ENCODE assay signal across 1 cellular context in the genomic region with DNA sequence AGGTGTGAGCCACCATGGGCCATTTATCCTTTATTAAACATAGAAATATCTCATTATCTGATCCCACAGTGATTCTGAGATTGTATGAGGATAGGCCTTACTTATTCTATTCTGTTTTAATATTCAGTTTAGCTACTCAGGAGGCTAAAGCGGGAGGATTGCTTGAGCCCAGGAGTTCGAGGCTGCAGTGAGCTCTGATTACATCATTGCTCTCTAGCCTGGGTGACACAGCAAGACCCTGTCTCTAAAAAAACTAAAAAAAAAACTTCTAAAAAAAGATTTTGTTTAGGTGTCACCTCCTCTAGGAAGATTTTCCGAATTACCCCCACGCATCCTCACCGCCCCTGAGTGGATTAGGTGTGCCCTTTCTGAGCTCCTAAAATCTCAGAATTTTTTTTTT.
TF ChIP-seq lines count a peak whose summit lies in the region.

No MANE protein-coding gene starts in this region.

TF ChIP-seq in K562, 482 proteins besides CTCF, POLR2A, EP300 and RAD21:
- TF ChIP-seq, protein P1, sequence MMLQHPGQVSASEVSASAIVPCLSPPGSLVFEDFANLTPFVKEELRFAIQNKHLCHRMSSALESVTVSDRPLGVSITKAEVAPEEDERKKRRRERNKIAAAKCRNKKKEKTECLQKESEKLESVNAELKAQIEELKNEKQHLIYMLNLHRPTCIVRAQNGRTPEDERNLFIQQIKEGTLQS (IDR thresholded peaks at IDR 0.05) = peak; percentile 68
- TF ChIP-seq, protein P1 (CRISPR knock-in tag; conservative IDR thresholded peaks at IDR 0.05) = no peak
- TF ChIP-seq CEBPB (tag; IDR thresholded peaks at IDR 0.05) = peak; percentile 31; the same call in 1 of the 2 replicates
- TF ChIP-seq NR1H2 (CRISPR knock-in tag; IDR thresholded peaks at IDR 0.05) = no peak
- peak; percentile 21 for TF ChIP-seq RBM25 (IDR thresholded peaks at IDR 0.05; ENCODE audit: low read depth, low read length, severe bottlenecking)
- peak; percentile 57; the same call in 1 of the 2 replicates for TF ChIP-seq ATF7 (IDR thresholded peaks at IDR 0.05)
- peak; percentile 36; the same call in 1 of the 2 replicates for TF ChIP-seq NFE2 (IDR thresholded peaks at IDR 0.05; ENCODE audit: low read depth)
- TF ChIP-seq SNIP1 (IDR thresholded peaks at IDR 0.05; ENCODE audit: low read depth) = no peak
TF ChIP-seq in K562: peak in this region for 5.
